In genomic region chr7:132103718-132104117, GRCh38 we compare ENCODE assay signal across 9 cellular contexts.
"Had no signal": no experiment of that assay in that cellular context is flagged by ENCODE, and none has a peak within 500 bp of the region (broad histone marks: within the 10 kb centered on the region; RNA-seq: fewer than 3 reads in every experiment).

No MANE protein-coding gene starts in this region.

- H3K9ac ChIP-seq: GM23248 had no signal

- H3K4me3 ChIP-seq: GM23248, HAP-1 had no signal

- H3K4me3 Mint-ChIP-seq: HFFc6 had no signal

- ATAC-seq: HCT116 had no signal

- H3K9me3 ChIP-seq: HAP-1 had no signal

- H3K27ac ChIP-seq: GM23248, HL-60 had no signal

- FAIRE-seq: HTR-8/SVneo had no signal

- H3K27ac Mint-ChIP-seq: HFFc6 had no signal

- H3K9me3 Mint-ChIP-seq: HFFc6 had no signal

- H3K36me3 ChIP-seq: HAP-1 had no signal

- H3K4me1 ChIP-seq: HAP-1 had no signal

- DNase-seq: GM23248, GOT3, H7, HFFc6, IMR-90 had no signal
